ENCODE assay signal across 12 cellular contexts in genomic region chr5:160479926-160480325, GRCh38. TPM values are rescaled to one million over a fixed set of nuclear protein-coding genes. Genes with fewer than 3 reads are reported as not detected.
A peak's percentile ranks its signal among the peaks of the same experiment; 100 is the strongest.
DNase-seq lines count a peak whose midpoint lies in the region; ATAC-seq and TF ChIP-seq lines count a peak whose summit lies in the region.
"Had no signal": no experiment of that assay in that cellular context is flagged by ENCODE, and none has a peak within 500 bp of the region (broad histone marks: within the 10 kb centered on the region; RNA-seq: fewer than 3 reads in every experiment).

No MANE protein-coding gene starts in this region.

- no peak overlapping the region for H4K5ac ChIP-seq in IMR-90 (ENCODE audit: low read depth, low read length)

- POLR2A ChIA-PET in IMR-90 (lab: Charles Lee; ENCODE audit: unreplicated experiment) = no interaction called here

- H2AK9ac ChIP-seq in IMR-90 (replicated peaks; ENCODE audit: low read depth, low read length, poor library complexity) = no peak overlapping the region

- no peak overlapping the region for H3K4me3 Mint-ChIP-seq in nephron

- H3K4me3 ChIP-seq in IMR-90 (ENCODE audit: insufficient read depth, low read depth, low read length) = no peak overlapping the region
- no peak overlapping the region for H3K4me3 ChIP-seq in mammary epithelial cell (replicated peaks in 1 of 3; ENCODE audit: insufficient read depth in 1 of 3, low read depth in 2 of 3, low read length in 3 of 3)
- no peak overlapping the region for H3K4me3 ChIP-seq in transverse colon
- no peak overlapping the region for H3K4me3 ChIP-seq in H7 (ENCODE audit: insufficient read depth, low read depth, low read length)

- H4K8ac ChIP-seq in IMR-90 (ENCODE audit: low read depth in 2 of 2, low read length in 2 of 2) = no peak overlapping the region

- H3K9me3 ChIP-seq in IMR-90 (ENCODE audit: control insufficient read depth, insufficient read depth, low read length) = no peaks in the 10 kb centered on the region
- no peaks in the 10 kb centered on the region for H3K9me3 ChIP-seq in mammary epithelial cell (replicated peaks; ENCODE audit: insufficient read depth, low read length)
- H3K9me3 ChIP-seq in transverse colon = no peaks in the 10 kb centered on the region

- H2BK15ac ChIP-seq in IMR-90 (ENCODE audit: low read depth, low read length) = no peak overlapping the region

- dilution Hi-C loops in IMR-90 (cut with HindIII; ENCODE audit: low sequenced_read_pairs, unreplicated experiment) = no loop called here
- dilution Hi-C loops in mammary epithelial cell (cut with HindIII; ENCODE audit: low sequenced_read_pairs) = no loop called here

- no peaks in the 10 kb centered on the region for H3K79me2 ChIP-seq in mammary epithelial cell (ENCODE audit: insufficient read depth, low read length)

- H3K56ac ChIP-seq in IMR-90 (ENCODE audit: extremely low read depth, insufficient read depth, low read length) = no peak overlapping the region

- no peak overlapping the region for H3K18ac ChIP-seq in IMR-90 (ENCODE audit: low read depth, low read length)

- no peak overlapping the region for H3K14ac ChIP-seq in IMR-90 (replicated peaks; ENCODE audit: low read depth, low read length)

- DNase-seq in DMS53 (lab: John Stamatoyannopoulos, UW) = peak; percentile 11
- no peak for DNase-seq in DMS53 treated with DMSO at 0.1 percent for 48 hours (lab: John Stamatoyannopoulos, UW; ENCODE audit: unreplicated experiment)
- peak; percentile 84 for DNase-seq in IMR-90
- peak; percentile 53 for DNase-seq in mammary epithelial cell
- no peak for DNase-seq in transverse colon
- no peak for DNase-seq in H7
- DNase-seq: effector memory CD4-positive, alpha-beta T cell; islet precursor cell; NCI-H1092 treated with DMSO at 0.1 percent for 48 hours had no signal

- no peak overlapping the region for H2AK5ac ChIP-seq in IMR-90 (ENCODE audit: low read depth, low read length)

- no TSS peak for BruUV-seq in IMR-90 (replicated peaks; lab: Mats Ljungman, UMichigan)
- BruUV-seq in mammary epithelial cell (replicated peaks; lab: Mats Ljungman, UMichigan) = no TSS peak

- CTCF ChIA-PET in IMR-90 (lab: Yijun Ruan, JAX) = no interaction called here
- CTCF ChIA-PET in mammary epithelial cell (lab: Charles Lee; ENCODE audit: low non-redundant PET) = no interaction called here

- H3K36me3 Mint-ChIP-seq in nephron (ENCODE audit: low read depth) = no peaks in the 10 kb centered on the region

- TF ChIP-seq CTCF in IMR-90 (conservative IDR thresholded peaks at IDR 0.05; ENCODE audit: low read depth, low read length) (no peak), mammary epithelial cell (conservative IDR thresholded peaks at IDR 0.05 in 1 of 2, IDR thresholded peaks at IDR 0.05 in 1 of 2; ENCODE audit: extremely low read depth in 1 of 2, insufficient read depth in 1 of 2, low read depth in 1 of 2, low read length in 2 of 2) (no peak), nephron (IDR thresholded peaks at IDR 0.05; ENCODE audit: unreplicated experiment in 3 of 3) (no peak), transverse colon (IDR thresholded peaks at IDR 0.05) (no peak)

- H3K27me3 ChIP-seq in IMR-90 (ENCODE audit: control insufficient read depth, insufficient read depth, low read length) = peaks cover 13% of the 10 kb centered on the region
- H3K27me3 ChIP-seq in mammary epithelial cell (ENCODE audit: insufficient read depth, low read length) = no peaks in the 10 kb centered on the region
- H3K27me3 ChIP-seq in transverse colon = no peaks in the 10 kb centered on the region
- no peaks in the 10 kb centered on the region for H3K27me3 ChIP-seq in H7 (ENCODE audit: control insufficient read depth, insufficient read depth, low read length)

- H3K9me3 Mint-ChIP-seq in nephron = no peaks in the 10 kb centered on the region

- H2BK5ac ChIP-seq in IMR-90 (ENCODE audit: low read depth, low read length, poor library complexity, severe bottlenecking) = no peak overlapping the region

- H2BK120ac ChIP-seq in IMR-90 (ENCODE audit: low read depth, low read length) = no peak overlapping the region

- H3K4ac ChIP-seq in IMR-90 (ENCODE audit: low read depth, low read length) = no peak overlapping the region

- no peak for TF ChIP-seq EP300 in transverse colon (IDR thresholded peaks at IDR 0.05; ENCODE audit: low read depth)

- H3K27ac Mint-ChIP-seq in nephron = peak overlapping the region; percentile 64 to 76 (median 75)

- TF ChIP-seq RAD21 in IMR-90 (IDR thresholded peaks at IDR 0.05; ENCODE audit: low read length) = no peak

- no peak overlapping the region for H3K27ac ChIP-seq in IMR-90 (ENCODE audit: insufficient read depth, low read length)
- H3K27ac ChIP-seq in mammary epithelial cell (ENCODE audit: insufficient read depth, low read depth, low read length) = no peak overlapping the region
- no peak overlapping the region for H3K27ac ChIP-seq in transverse colon
- H3K27ac ChIP-seq: 22Rv1 had no signal

- peaks cover 27% of the 10 kb centered on the region for H3K4me1 Mint-ChIP-seq in nephron

- no peak for TF ChIP-seq POLR2A in IMR-90 (IDR thresholded peaks at IDR 0.05; ENCODE audit: low read depth, low read length)
- TF ChIP-seq POLR2A in transverse colon (IDR thresholded peaks at IDR 0.05) = no peak

- H2BK20ac ChIP-seq in IMR-90 (ENCODE audit: low read depth, low read length) = no peak overlapping the region

- intact Hi-C loops in IMR-90 (cut with micrococcal nuclease) (no loop called here), mammary epithelial cell (cut with micrococcal nuclease) (no loop called here), transverse colon (cut with DNase I; ENCODE audit: low total_unique reads) (no loop called here)

- H3K36me3 ChIP-seq in IMR-90 (ENCODE audit: control insufficient read depth, insufficient read depth, low read length) = no peaks in the 10 kb centered on the region
- H3K36me3 ChIP-seq in mammary epithelial cell (ENCODE audit: insufficient read depth, low read length) = no peaks in the 10 kb centered on the region
- no peaks in the 10 kb centered on the region for H3K36me3 ChIP-seq in transverse colon
- H3K36me3 ChIP-seq in H7 (replicated peaks; ENCODE audit: control insufficient read depth, insufficient read depth, low read length) = no peaks in the 10 kb centered on the region

- in situ Hi-C loops in IMR-90 (cut with MboI; ENCODE audit: low sequenced_read_pairs) (no loop called here), mammary epithelial cell (cut with MboI; ENCODE audit: low sequenced_read_pairs in 2 of 2) (no loop called here), transverse colon (cut with MboI; ENCODE audit: low pct_ligation_motif_present in 1 of 4, low pct_unique_long_range_greater_than_20kb in 1 of 4, low sequenced_read_pairs in 3 of 4) (loop anchor here in 1 of 4 donors (25.0 kb wide), 1 partner anchor 307 kb away; no protein-coding TSS in a partner anchor)

- no CpG with 5 or more reads among the region's 7 CpGs for WGBS in IMR-90 (ENCODE audit: extremely low coverage in 2 of 2, insufficient read length in 1 of 2), 2 experiments
- 14% methylated on average over 7 of the region's 7 CpGs for WGBS in mammary epithelial cell (ENCODE audit: low coverage, missing lambda C conversion rate)
- WGBS in transverse colon (ENCODE audit: low coverage in 1 of 2), 2 donors = 29 to 48% methylated on average over 7 of the region's 7 CpGs

- peaks cover 3% of the 10 kb centered on the region for H3K27me3 Mint-ChIP-seq in nephron (ENCODE audit: low read depth)

- no peak overlapping the region for H4K91ac ChIP-seq in IMR-90 (ENCODE audit: insufficient read depth, low read depth, low read length)

- peak; percentile 80 for ATAC-seq in IMR-90 (ENCODE audit: low read depth)
- ATAC-seq in HG03457 (IDR thresholded peaks at IDR 0.05; ENCODE audit: unreplicated experiment) = no peak

- H3K4me1 ChIP-seq in IMR-90 (ENCODE audit: control insufficient read depth, insufficient read depth, low read length) (peaks cover 3% of the 10 kb centered on the region; the same call in 1 of the 2 replicates), mammary epithelial cell (ENCODE audit: insufficient read depth, low read length) (peaks cover 14% of the 10 kb centered on the region), transverse colon (peaks cover 0 to 27% (median 5%) of the 10 kb centered on the region in 4 donors)

- H3K23ac ChIP-seq in IMR-90 (ENCODE audit: low read depth, low read length) = no peak overlapping the region

- peak overlapping the region; percentile 16 for H2AFZ ChIP-seq in IMR-90 (replicated peaks; ENCODE audit: low read length, poor library complexity)
- peak overlapping the region; percentile 70 for H2AFZ ChIP-seq in mammary epithelial cell (ENCODE audit: low read depth, low read length)

- H3K4me2 ChIP-seq in IMR-90 (ENCODE audit: low read depth, low read length) (no peak overlapping the region; the same call in 1 of the 2 replicates), mammary epithelial cell (ENCODE audit: insufficient read depth, low read depth, low read length) (peak overlapping the region; percentile 28)

- H3K9ac ChIP-seq in IMR-90 (ENCODE audit: low read depth, low read length) (no peak overlapping the region), mammary epithelial cell (ENCODE audit: insufficient read depth, low read length) (no peak overlapping the region)

- no peaks in the 10 kb centered on the region for H3K9me1 ChIP-seq in IMR-90 (ENCODE audit: insufficient read depth, low read length)

- no peaks in the 10 kb centered on the region for H3K79me1 ChIP-seq in IMR-90 (ENCODE audit: low read depth in 1 of 2, low read length in 2 of 2)

- H4K20me1 ChIP-seq in IMR-90 (ENCODE audit: insufficient read depth, low read length) = no peaks in the 10 kb centered on the region
- no peaks in the 10 kb centered on the region for H4K20me1 ChIP-seq in mammary epithelial cell (ENCODE audit: insufficient read depth, low read length)

TF ChIP-seq in IMR-90, 13 proteins besides CTCF, POLR2A, EP300 and RAD21 (continues in another document):
- TF ChIP-seq MAFK (IDR thresholded peaks at IDR 0.05; ENCODE audit: low read depth, low read length) (no peak), SMC3 (IDR thresholded peaks at IDR 0.05; ENCODE audit: low read depth, low read length) (no peak), CHD1 (IDR thresholded peaks at IDR 0.05; ENCODE audit: low read depth, low read length) (no peak), MXI1 (IDR thresholded peaks at IDR 0.05; ENCODE audit: borderline replicate concordance, low read depth, low read length) (no peak)

RNA-seq across cellular contexts. Expression of gene PTTG1, which starts 58.3 kb away (rescaled TPM):
- total RNA-seq in IMR-90 (2012; rRNA removed) = 95.0 and 98.6 TPM in 2 replicates
- 118 and 229 TPM in 2 replicates for polyA plus RNA-seq in IMR-90 (2012; rRNA removed)
- polyA plus RNA-seq in IMR-90 (2012; cell fraction: cytosol; rRNA removed) = 24.1 and 130 TPM in 2 replicates
- polyA plus RNA-seq in IMR-90 (2012; cell fraction: nucleus; rRNA removed; ENCODE audit: low replicate concordance) = 6.4 and 52.4 TPM in 2 replicates
- 100 to 1,000 TPM in 1 of 2 donors, 10 to 100 TPM in 1; 28.5 to 106 TPM for total RNA-seq in mammary epithelial cell
- 381 TPM for polyA plus RNA-seq in mammary epithelial cell
- 53.7 TPM for polyA minus RNA-seq in mammary epithelial cell
- total RNA-seq in transverse colon = 10 to 100 TPM in 3 of 4 donors, 1 to 10 TPM in 1; 6.4 to 41.1 (median 15.2) TPM
- total RNA-seq in H7 (2014; rRNA removed; shearing (Covaris generic)) = 372 and 415 TPM in 2 replicates

Comparison
In these comparisons a context has a peak if more than half of its experiments do, and no peak if none do; other contexts are left out.
1. DNase-seq: peak in DMS53 (single experiment), IMR-90 (single experiment) and mammary epithelial cell (single experiment); none in DMS53 treated with DMSO at 0.1 percent for 48 hours (single experiment), transverse colon (single experiment) and H7 (single experiment).